ENCODE assay signal across 9 cellular contexts in genomic region chr16:88773812-88774291, GRCh38. TPM values are rescaled to one million over a fixed set of nuclear protein-coding genes. Genes with fewer than 3 reads are reported as not detected.
DNase-seq lines count a peak whose midpoint lies in the region; ATAC-seq and TF ChIP-seq lines count a peak whose summit lies in the region.
"Had no signal": no experiment of that assay in that cellular context is flagged by ENCODE, and none has a peak within 500 bp of the region (broad histone marks: within the 10 kb centered on the region; RNA-seq: fewer than 3 reads in every experiment).

No MANE protein-coding gene starts in this region.

- ATAC-seq in SK-N-SH treated with all-trans-retinoic acid at 6 μM for 48 hours (0 out of 3 replicates have a peak, but pooled peaks have one; percentile 1), HG02840 (IDR thresholded peaks at IDR 0.05; ENCODE audit: low FRiP score, unreplicated experiment) (no peak)

- TF ChIP-seq CTCF in fibroblast of villous mesenchyme (IDR thresholded peaks at IDR 0.05; ENCODE audit: insufficient read depth, low read depth, low read length) (no peak), retinal pigment epithelial cell (conservative IDR thresholded peaks at IDR 0.05; ENCODE audit: low read depth, low read length) (no peak)

- DNase-seq in GF-D8 (lab: John Stamatoyannopoulos, UW) = peak; percentile 15
- DNase-seq in fibroblast of villous mesenchyme (ENCODE audit: low read depth) = peak; percentile 87
- peak; percentile 73 for DNase-seq in retinal pigment epithelial cell (ENCODE audit: low read depth)
- DNase-seq in G401 (ENCODE audit: low spot score) = no peak
- no peak for DNase-seq in SHP77 (lab: John Stamatoyannopoulos, UW)
- no peak for DNase-seq in caudate nucleus (lab: John Stamatoyannopoulos, UW)

- in situ Hi-C loops in G401 (cut with HindIII; ENCODE audit: low sequenced_read_pairs) = no loop called here

- H3K4me3 ChIP-seq in fibroblast of villous mesenchyme (ENCODE audit: low read depth, low read length) (peak overlapping the region; percentile 35), retinal pigment epithelial cell (ENCODE audit: low read length) (peak overlapping the region; percentile 38)
- H3K4me3 ChIP-seq: skin epidermis had no signal

- H3K27ac ChIP-seq in caudate nucleus (ENCODE audit: low read depth, low read length) = no peak overlapping the region

TF ChIP-seq in SK-N-SH treated with all-trans-retinoic acid at 6 μM for 48 hours, 23 proteins besides CTCF, POLR2A, EP300 and RAD21:
- TF ChIP-seq POU6F1 (CRISPR knock-in tag; IDR thresholded peaks at IDR 0.05; ENCODE audit: borderline replicate concordance, low read depth) (no peak), CSDC2 (CRISPR knock-in tag; IDR thresholded peaks at IDR 0.05) (no peak), BACH2 (CRISPR knock-in tag; IDR thresholded peaks at IDR 0.05; ENCODE audit: borderline replicate concordance) (no peak), TSHZ2 (CRISPR knock-in tag; IDR thresholded peaks at IDR 0.05) (no peak), SNAI2 (CRISPR knock-in tag; IDR thresholded peaks at IDR 0.05) (no peak), ZNF565 (CRISPR knock-in tag; conservative IDR thresholded peaks at IDR 0.05; ENCODE audit: low read depth) (no peak), OSR1 (CRISPR knock-in tag; IDR thresholded peaks at IDR 0.05) (no peak), ESRRG (CRISPR knock-in tag; IDR thresholded peaks at IDR 0.05) (no peak), CREB5 (CRISPR knock-in tag; IDR thresholded peaks at IDR 0.05; ENCODE audit: low read depth) (no peak), ZC3H10 (CRISPR knock-in tag; IDR thresholded peaks at IDR 0.05) (no peak), ZFP30 (CRISPR knock-in tag; IDR thresholded peaks at IDR 0.05) (no peak), ZNF8 (CRISPR knock-in tag; IDR thresholded peaks at IDR 0.05) (no peak), ZFP3 (CRISPR knock-in tag; IDR thresholded peaks at IDR 0.05) (no peak), GLIS3 (CRISPR knock-in tag; IDR thresholded peaks at IDR 0.05) (no peak), CSRNP3 (CRISPR knock-in tag; IDR thresholded peaks at IDR 0.05) (no peak), TOX (CRISPR knock-in tag; IDR thresholded peaks at IDR 0.05; ENCODE audit: borderline replicate concordance) (no peak), ZNF70 (CRISPR knock-in tag; IDR thresholded peaks at IDR 0.05) (no peak), RARB (CRISPR knock-in tag; IDR thresholded peaks at IDR 0.05) (no peak), ISL1 (CRISPR knock-in tag; IDR thresholded peaks at IDR 0.05) (no peak)
TF ChIP-seq in SK-N-SH treated with all-trans-retinoic acid at 6 μM for 48 hours: peak in this region for 0.

RNA-seq across cellular contexts. Expression of gene PIEZO1, which starts 11.2 kb away (rescaled TPM):
- 196 and 197 TPM in 2 replicates for total RNA-seq in fibroblast of villous mesenchyme
- 69.8 and 75.6 TPM in 2 replicates for total RNA-seq in G401 (2014; rRNA removed; shearing (Covaris generic))

RNA-seq across cellular contexts. Expression of gene CDT1, which starts 29.7 kb away (rescaled TPM):
- total RNA-seq in fibroblast of villous mesenchyme = 7.8 and 12.6 TPM in 2 replicates
- 32.8 and 36.6 TPM in 2 replicates for total RNA-seq in G401 (2014; rRNA removed; shearing (Covaris generic))

RNA-seq across cellular contexts. Expression of gene APRT, which starts 37.9 kb away (rescaled TPM):
- total RNA-seq in fibroblast of villous mesenchyme = 39.7 and 46.1 TPM in 2 replicates
- total RNA-seq in G401 (2014; rRNA removed; shearing (Covaris generic)) = 266 and 349 TPM in 2 replicates

Comparison
In these comparisons a context has a peak if more than half of its experiments do, and no peak if none do; other contexts are left out.
1. DNase-seq: peak in GF-D8 (single experiment), fibroblast of villous mesenchyme (single experiment) and retinal pigment epithelial cell (single experiment); none in G401 (single experiment), SHP77 (0 of 2) and caudate nucleus (0 of 61).